ENCODE assay signal across 1 cellular context in the genomic region with DNA sequence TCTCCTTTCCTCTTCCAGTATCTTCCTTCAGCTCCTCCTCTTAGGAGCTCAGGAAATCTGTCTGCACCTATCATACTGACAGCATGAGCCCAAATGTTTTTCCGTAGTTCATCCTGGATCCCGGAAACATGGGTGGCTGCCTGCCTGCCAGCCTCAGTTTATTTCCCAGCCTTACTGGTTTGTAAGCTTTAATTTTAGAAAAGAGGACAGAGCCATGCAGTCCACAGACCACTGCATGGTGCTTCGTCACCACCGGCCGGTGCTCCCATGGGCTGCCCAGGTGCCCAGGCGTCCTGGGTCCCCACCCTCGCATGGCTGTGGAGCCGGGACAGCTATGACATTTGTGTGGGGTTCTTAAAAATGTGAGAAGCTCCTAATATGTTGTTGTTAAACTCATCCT. TPM values are rescaled to one million over a fixed set of nuclear protein-coding genes. Genes with fewer than 3 reads are reported as not detected.
"Had no signal": no experiment of that assay in that cellular context is flagged by ENCODE, and none has a peak within 500 bp of the region (broad histone marks: within the 10 kb centered on the region; RNA-seq: fewer than 3 reads in every experiment).

No MANE protein-coding gene starts in this region.

RNA-seq across cellular contexts. Expression of gene DPP6, which starts 24.4 kb away (rescaled TPM):
- total RNA-seq: GM12878 had no signal
